Comparison of ENCODE assay signal across 9 cellular contexts in the genomic region with DNA sequence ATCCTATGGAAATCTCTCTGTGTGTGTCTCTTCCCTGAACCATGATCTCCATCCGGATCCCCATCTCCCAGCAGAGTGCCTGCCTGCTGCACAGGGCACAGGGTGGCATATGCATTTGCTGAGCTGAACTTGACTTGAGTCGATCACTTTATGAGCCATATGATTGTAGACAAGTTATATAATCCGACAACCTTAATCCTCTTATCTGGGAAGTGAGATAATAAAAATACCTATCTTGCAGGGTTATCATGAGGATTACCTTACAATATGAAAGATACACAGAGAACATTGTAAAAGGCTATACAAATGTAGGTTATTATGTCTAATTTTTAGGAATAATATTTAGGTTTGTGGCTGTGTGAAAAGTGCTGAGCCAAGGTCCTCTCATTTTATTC.
A peak's percentile ranks its signal among the peaks of the same experiment; 100 is the strongest.
DNase-seq lines count a peak whose midpoint lies in the region; ATAC-seq and TF ChIP-seq lines count a peak whose summit lies in the region.
"Had no signal": no experiment of that assay in that cellular context is flagged by ENCODE, and none has a peak within 500 bp of the region (broad histone marks: within the 10 kb centered on the region; RNA-seq: fewer than 3 reads in every experiment).

No MANE protein-coding gene starts in this region.

- no peak for DNase-seq in mammary epithelial cell
- DNase-seq in Caco-2: no peak

- no peak for ATAC-seq in GM21423 (IDR thresholded peaks at IDR 0.05; ENCODE audit: unreplicated experiment)
- ATAC-seq in GM18505 (IDR thresholded peaks at IDR 0.05; ENCODE audit: unreplicated experiment): no peak
- ATAC-seq in activated CD4-positive, CD25-positive, alpha-beta regulatory T cell treated with anti-CD3 and anti-CD28 coated beads, Interleukin-2, amount 50 U/mL, for 24 hours: no peak

- H3K79me2 ChIP-seq in KMS-11 (ENCODE audit: insufficient read depth, low read depth): no peaks in the 10 kb centered on the region
- no peaks in the 10 kb centered on the region for H3K79me2 ChIP-seq in mammary epithelial cell (ENCODE audit: insufficient read depth, low read length)

- H3K4me1 ChIP-seq in BLaER1: peaks cover 79% of the 10 kb centered on the region
- peaks cover 15% of the 10 kb centered on the region for H3K4me1 ChIP-seq in KMS-11 (ENCODE audit: low read depth, poor library complexity, severe bottlenecking)
- H3K4me1 ChIP-seq in mammary epithelial cell (ENCODE audit: insufficient read depth, low read length): peaks cover 4% of the 10 kb centered on the region
- peaks cover 2% of the 10 kb centered on the region for H3K4me1 ChIP-seq in neuron (ENCODE audit: insufficient read depth, low read length)
- H3K4me1 ChIP-seq in Caco-2: peaks cover 6% of the 10 kb centered on the region

- H3K9me3 ChIP-seq in BLaER1 (no peaks in the 10 kb centered on the region), mammary epithelial cell (replicated peaks; ENCODE audit: insufficient read depth, low read length) (no peaks in the 10 kb centered on the region), neuron (ENCODE audit: low read length) (no peaks in the 10 kb centered on the region), Caco-2 (no peaks in the 10 kb centered on the region)

- POLR2A ChIA-PET in Caco-2 (lab: Charles Lee): no interaction called here

- H3K27me3 ChIP-seq in BLaER1 (no peaks in the 10 kb centered on the region), KMS-11 (ENCODE audit: insufficient read depth, low read depth) (no peaks in the 10 kb centered on the region), mammary epithelial cell (ENCODE audit: insufficient read depth, low read length) (no peaks in the 10 kb centered on the region), neuron (ENCODE audit: insufficient read depth, low read length) (peaks cover 9% of the 10 kb centered on the region), Caco-2 (replicated peaks; ENCODE audit: control insufficient read depth, insufficient read depth, low read length) (peaks cover 4% of the 10 kb centered on the region)

- TF ChIP-seq POLR2A in GM18505 (IDR thresholded peaks at IDR 0.05; ENCODE audit: borderline replicate concordance, extremely low read depth, insufficient read depth, insufficient read length): no peak

- H4K20me1 ChIP-seq in BLaER1 (no peaks in the 10 kb centered on the region), KMS-11 (ENCODE audit: insufficient read depth) (no peaks in the 10 kb centered on the region), mammary epithelial cell (ENCODE audit: insufficient read depth, low read length) (no peaks in the 10 kb centered on the region)

- peaks cover 6% of the 10 kb centered on the region for H3K4me1 Mint-ChIP-seq in Caco-2 (ENCODE audit: low read depth, unreplicated experiment)

- H3K4me2 ChIP-seq in BLaER1: peak overlapping the region; percentile 90
- peak overlapping the region; percentile 65 for H3K4me2 ChIP-seq in KMS-11
- H3K4me2 ChIP-seq in mammary epithelial cell (ENCODE audit: insufficient read depth, low read depth, low read length): no peak overlapping the region

- in situ Hi-C loops in mammary epithelial cell (cut with MboI; ENCODE audit: low sequenced_read_pairs in 2 of 2): loop anchor here in 1 of 2 donors (25.0 kb wide), 1 partner anchor 507 kb away; no protein-coding TSS in a partner anchor

- no peak overlapping the region for H3K4me3 ChIP-seq in BLaER1
- H3K4me3 ChIP-seq in KMS-11 (IDR thresholded peaks at IDR 0.05; ENCODE audit: insufficient read depth, low read depth, low read length): no peak overlapping the region
- no peak overlapping the region for H3K4me3 ChIP-seq in mammary epithelial cell (replicated peaks in 1 of 3; ENCODE audit: insufficient read depth in 1 of 3, low read depth in 2 of 3, low read length in 3 of 3)
- H3K4me3 ChIP-seq in neuron (ENCODE audit: low read length): no peak overlapping the region
- no peak overlapping the region for H3K4me3 ChIP-seq in Caco-2 (ENCODE audit: low read depth, low read length)

- H3K36me3 ChIP-seq in BLaER1 (no peaks in the 10 kb centered on the region), KMS-11 (ENCODE audit: insufficient read depth) (no peaks in the 10 kb centered on the region), mammary epithelial cell (ENCODE audit: insufficient read depth, low read length) (no peaks in the 10 kb centered on the region), neuron (ENCODE audit: insufficient read depth, low read length) (no peaks in the 10 kb centered on the region), Caco-2 (ENCODE audit: control insufficient read depth, insufficient read depth, low read length) (no peaks in the 10 kb centered on the region)

- H3K36me3 Mint-ChIP-seq in Caco-2 (ENCODE audit: insufficient read depth, unreplicated experiment): no peaks in the 10 kb centered on the region
- H3K36me3 Mint-ChIP-seq: activated naive CD8-positive, alpha-beta T cell had no signal

- dilution Hi-C loops in mammary epithelial cell (cut with HindIII; ENCODE audit: low sequenced_read_pairs): no loop called here

- BruUV-seq in mammary epithelial cell (replicated peaks; lab: Mats Ljungman, UMichigan) (no TSS peak), Caco-2 (replicated peaks; lab: Mats Ljungman, UMichigan) (no TSS peak)

- no peaks in the 10 kb centered on the region for H3K9me3 Mint-ChIP-seq in Caco-2 (ENCODE audit: unreplicated experiment)

- no peak overlapping the region for H3K4me3 Mint-ChIP-seq in Caco-2 (ENCODE audit: unreplicated experiment)

- WGBS in mammary epithelial cell (ENCODE audit: low coverage, missing lambda C conversion rate): 88% methylated on average over 3 of the region's 3 CpGs

- peak overlapping the region; percentile 88 for H3K27ac ChIP-seq in BLaER1
- H3K27ac ChIP-seq in KMS-11: no peak overlapping the region; the same call in 1 of the 2 replicates
- no peak overlapping the region for H3K27ac ChIP-seq in mammary epithelial cell (ENCODE audit: insufficient read depth, low read depth, low read length)

- H3K27me3 Mint-ChIP-seq in Caco-2 (ENCODE audit: insufficient read depth, unreplicated experiment): peaks cover 27% of the 10 kb centered on the region
- H3K27me3 Mint-ChIP-seq: activated naive CD8-positive, alpha-beta T cell had no signal

- TF ChIP-seq CTCF in KMS-11 (conservative IDR thresholded peaks at IDR 0.05; ENCODE audit: low read depth, low read length): no peak
- no peak for TF ChIP-seq CTCF in mammary epithelial cell (conservative IDR thresholded peaks at IDR 0.05 in 1 of 2, IDR thresholded peaks at IDR 0.05 in 1 of 2; ENCODE audit: extremely low read depth in 1 of 2, insufficient read depth in 1 of 2, low read depth in 1 of 2, low read length in 2 of 2)
- no peak for TF ChIP-seq CTCF in Caco-2 (IDR thresholded peaks at IDR 0.05; ENCODE audit: insufficient read depth in 1 of 2, low read depth in 1 of 2, low read length in 1 of 2, severe bottlenecking in 1 of 2, unreplicated experiment in 1 of 2)

- CTCF ChIA-PET in mammary epithelial cell (lab: Charles Lee; ENCODE audit: low non-redundant PET): interaction anchor here (0.7 to 1.5 kb wide), 8 partner anchors 21 to 384 kb away, joined by 3 to 21 read pairs (median 6); no protein-coding TSS in a partner anchor
- CTCF ChIA-PET in Caco-2 (lab: Charles Lee): interaction anchor here (0.6 to 3.5 kb wide), 30 partner anchors 9 to 595 kb away, joined by 3 to 84 read pairs (median 5); a partner anchor contains a TSS

- H3K27ac Mint-ChIP-seq in Caco-2 (ENCODE audit: unreplicated experiment): no peak overlapping the region

- peak overlapping the region; percentile 91; the same call in 1 of the 2 replicates for H2AFZ ChIP-seq in KMS-11 (ENCODE audit: low read depth)
- peak overlapping the region; percentile 99 for H2AFZ ChIP-seq in mammary epithelial cell (ENCODE audit: low read depth, low read length)
- peak overlapping the region; percentile 93 for H2AFZ ChIP-seq in neuron (ENCODE audit: low read depth, low read length)

- intact Hi-C loops in mammary epithelial cell (cut with micrococcal nuclease): loop anchor here (1.0 to 5.0 kb wide), 3 partner anchors 39 to 268 kb away; a partner anchor contains a TSS
- intact Hi-C loops in Caco-2 (cut with micrococcal nuclease; ENCODE audit: unreplicated experiment): loop anchor here (1.0 kb wide), 2 partner anchors 39 to 170 kb away; no protein-coding TSS in a partner anchor

- H3K9ac ChIP-seq in BLaER1: peak overlapping the region; percentile 66; the same call in 1 of the 2 replicates
- peak overlapping the region; percentile 68; the same call in 1 of the 2 replicates for H3K9ac ChIP-seq in KMS-11
- H3K9ac ChIP-seq in mammary epithelial cell (ENCODE audit: insufficient read depth, low read length): no peak overlapping the region
